ENCODE assay signal across 33 cellular contexts in genomic region chr3:3729261-3729660, GRCh38.
"Had no signal": no experiment of that assay in that cellular context is flagged by ENCODE, and none has a peak within 500 bp of the region (broad histone marks: within the 10 kb centered on the region; RNA-seq: fewer than 3 reads in every experiment).

No MANE protein-coding gene starts in this region.

- H3K4me1 ChIP-seq: adrenal gland, ascending aorta, body of pancreas, breast epithelium had no signal

- FAIRE-seq: astrocyte, bronchial epithelial cell had no signal

- H3K36me3 ChIP-seq: adrenal gland, ascending aorta, brain microvascular endothelial cell, breast epithelium, cardiac muscle cell had no signal

- ATAC-seq: activated naive CD4-positive, alpha-beta T cell treated with anti-CD3 and anti-CD28 coated beads, Interleukin-2, amount 50 U/mL, for 72 hours; activated naive CD8-positive, alpha-beta T cell treated with anti-CD3 and anti-CD28 coated beads, Interleukin-2, amount 50 U/mL, for 24 hours; activated T-cell treated with anti-CD3 and anti-CD28 coated beads, Interleukin-2, amount 50 U/mL, for 4 hours; activated T-cell treated with anti-CD3 and anti-CD28 coated beads, Interleukin-2, amount 50 U/mL, for 72 hours; activated T-helper 17 cell treated with anti-CD3 and anti-CD28 coated beads, Interleukin-2, amount 50 U/mL, for 72 hours; body of pancreas had no signal

- H3K27ac ChIP-seq: adrenal gland, ascending aorta, body of pancreas, brain microvascular endothelial cell, breast epithelium, cardiac muscle cell had no signal

- H3K27me3 ChIP-seq: adrenal gland, ascending aorta, body of pancreas, brain microvascular endothelial cell, breast epithelium had no signal

- H3K9me3 ChIP-seq: adrenal gland, ascending aorta, body of pancreas, breast epithelium had no signal

- H3K4me3 ChIP-seq: adrenal gland, ascending aorta, body of pancreas, breast epithelium, cardiac muscle cell had no signal

- DNase-seq: activated effector memory CD4-positive, alpha-beta T cell treated with anti-CD3 and anti-CD28 coated beads, Interleukin-2, amount 50 U/mL, for 16 hours; activated effector memory CD4-positive, alpha-beta T cell treated with Interleukin-2 at 50 U/mL for 16 hours; activated gamma-delta T cell; activated gamma-delta T cell treated with Interleukin-2 at 50 U/mL for 16 hours; activated naive CD4-positive, alpha-beta T cell; activated naive CD4-positive, alpha-beta T cell treated with anti-CD3 and anti-CD28 coated beads for 36 hours; activated naive CD4-positive, alpha-beta T cell treated with anti-CD3 and anti-CD28 coated beads, Interleukin-2, amount 10 ng/mL, durations not matched to agents 7 days and 5 days; activated naive CD4-positive, alpha-beta T cell treated with anti-CD3 and anti-CD28 coated beads, Interleukin-2, amount 50 U/mL, for 16 hours; activated naive CD4-positive, alpha-beta T cell treated with Interleukin-2 at 50 U/mL for 16 hours; activated naive CD8-positive, alpha-beta T cell treated with anti-CD3 and anti-CD28 coated beads for 36 hours; activated naive CD8-positive, alpha-beta T cell treated with anti-CD3 and anti-CD28 coated beads, Interleukin-2, amount 10 ng/mL, durations not matched to agents 7 days and 5 days; activated naive CD8-positive, alpha-beta T cell treated with anti-CD3 and anti-CD28 coated beads, Interleukin-2, amount 50 U/mL, for 24 hours; activated T-cell treated with anti-CD3 and anti-CD28 coated beads for 4 hours; activated T-cell treated with anti-CD3 and anti-CD28 coated beads, Interleukin-2, amount 50 U/mL, for 1 hour; activated T-cell treated with anti-CD3 and anti-CD28 coated beads, Interleukin-2, amount 50 U/mL, for 24 hours; activated T-cell treated with anti-CD3 and anti-CD28 coated beads, Interleukin-2, amount 50 U/mL, for 4 hours; activated T-cell treated with anti-CD3 and anti-CD28 coated beads, Interleukin-2, amount 50 U/mL, for 48 hours; activated T-cell treated with anti-CD3 and anti-CD28 coated beads, Interleukin-2, amount 50 U/mL, for 72 hours; adrenal gland; amniotic stem cell; amygdala; aorta; body of pancreas; brain microvascular endothelial cell; central memory CD4-positive, alpha-beta T cell; cerebellar nuclear complex had no signal
